Comparison of ENCODE assay signal across 17 cellular contexts in genomic region chr12:74999474-74999873, GRCh38.
DNase-seq lines count a peak whose midpoint lies in the region; ATAC-seq and TF ChIP-seq lines count a peak whose summit lies in the region.
"Had no signal": no experiment of that assay in that cellular context is flagged by ENCODE, and none has a peak within 500 bp of the region (broad histone marks: within the 10 kb centered on the region; RNA-seq: fewer than 3 reads in every experiment).

No MANE protein-coding gene starts in this region.

- ATAC-seq in activated naive CD8-positive, alpha-beta T cell treated with anti-CD3 and anti-CD28 coated beads, Interleukin-2, amount 10 ng/mL, durations not matched to agents 7 days and 5 days (ENCODE audit: low read depth), result no peak
- ATAC-seq in stimulated activated naive CD8-positive, alpha-beta T cell treated with anti-CD3 and anti-CD28 coated beads, Interleukin-15, amount 100 ng/mL, for 72 hours, result no peak
- no peak for ATAC-seq in HG02642 (IDR thresholded peaks at IDR 0.05; ENCODE audit: poor library complexity, unreplicated experiment)
- ATAC-seq in activated naive CD4-positive, alpha-beta T cell treated with anti-CD3 and anti-CD28 coated beads, Interleukin-2, amount 50 U/mL, for 72 hours, result no peak

- peaks cover 3% of the 10 kb centered on the region for H3K4me1 Mint-ChIP-seq in activated naive CD8-positive, alpha-beta T cell treated with anti-CD3 and anti-CD28 coated beads, Interleukin-2, amount 10 ng/mL, durations not matched to agents 7 days and 5 days
- peaks cover 6% of the 10 kb centered on the region for H3K4me1 Mint-ChIP-seq in activated naive CD8-positive, alpha-beta T cell treated with anti-CD3 and anti-CD28 coated beads for 36 hours
- peaks cover 8% of the 10 kb centered on the region for H3K4me1 Mint-ChIP-seq in activated CD4-positive, alpha-beta memory T cell treated with anti-CD3 and anti-CD28 coated beads, Interleukin-2, amount 10 ng/mL, durations not matched to agents 7 days and 5 days
- H3K4me1 Mint-ChIP-seq in stimulated activated naive CD8-positive, alpha-beta T cell treated with anti-CD3 and anti-CD28 coated beads, Interleukin-15, amount 100 ng/mL, for 72 hours, result peaks cover 4% of the 10 kb centered on the region
- H3K4me1 Mint-ChIP-seq: memory B cell had no signal

- no peak overlapping the region for H2AFZ ChIP-seq in Karpas-422 (ENCODE audit: low read length)

- no peaks in the 10 kb centered on the region for H4K20me1 ChIP-seq in Karpas-422 (ENCODE audit: insufficient read depth, low read depth, low read length)

- TF ChIP-seq CTCF in GM13976 (IDR thresholded peaks at IDR 0.05; ENCODE audit: borderline replicate concordance, control extremely low read depth, extremely low read depth, insufficient read depth, missing control alignments), result no peak

- H3K79me2 ChIP-seq in Karpas-422 (ENCODE audit: low read length), result no peaks in the 10 kb centered on the region

- H3K9me2 ChIP-seq in Karpas-422 (replicated peaks; ENCODE audit: insufficient read depth, low read length), result no peaks in the 10 kb centered on the region

- peak overlapping the region; percentile 58 for H3K27ac Mint-ChIP-seq in activated naive CD8-positive, alpha-beta T cell treated with anti-CD3 and anti-CD28 coated beads, Interleukin-2, amount 10 ng/mL, durations not matched to agents 7 days and 5 days
- H3K27ac Mint-ChIP-seq in activated naive CD8-positive, alpha-beta T cell treated with anti-CD3 and anti-CD28 coated beads for 36 hours, result no peak overlapping the region
- H3K27ac Mint-ChIP-seq in activated CD4-positive, alpha-beta memory T cell treated with anti-CD3 and anti-CD28 coated beads, Interleukin-2, amount 10 ng/mL, durations not matched to agents 7 days and 5 days, result no peak overlapping the region
- no peak overlapping the region for H3K27ac Mint-ChIP-seq in stimulated activated naive CD8-positive, alpha-beta T cell treated with anti-CD3 and anti-CD28 coated beads, Interleukin-15, amount 100 ng/mL, for 72 hours
- no peak overlapping the region for H3K27ac Mint-ChIP-seq in activated naive CD4-positive, alpha-beta T cell treated with anti-CD3 and anti-CD28 coated beads, Interleukin-2, amount 50 U/mL, for 72 hours
- H3K27ac Mint-ChIP-seq: memory B cell, type B pancreatic cell had no signal

- H3K4me3 Mint-ChIP-seq in activated naive CD8-positive, alpha-beta T cell treated with anti-CD3 and anti-CD28 coated beads, Interleukin-2, amount 10 ng/mL, durations not matched to agents 7 days and 5 days, result peak overlapping the region; percentile 73
- H3K4me3 Mint-ChIP-seq in activated naive CD8-positive, alpha-beta T cell treated with anti-CD3 and anti-CD28 coated beads for 36 hours, result no peak overlapping the region
- peak overlapping the region; percentile 42 for H3K4me3 Mint-ChIP-seq in activated CD4-positive, alpha-beta memory T cell treated with anti-CD3 and anti-CD28 coated beads, Interleukin-2, amount 10 ng/mL, durations not matched to agents 7 days and 5 days
- H3K4me3 Mint-ChIP-seq in stimulated activated naive CD8-positive, alpha-beta T cell treated with anti-CD3 and anti-CD28 coated beads, Interleukin-15, amount 100 ng/mL, for 72 hours, result peak overlapping the region; percentile 31 to 43
- H3K4me3 Mint-ChIP-seq: memory B cell, type B pancreatic cell had no signal

- H3K36me3 Mint-ChIP-seq in activated naive CD8-positive, alpha-beta T cell treated with anti-CD3 and anti-CD28 coated beads, Interleukin-2, amount 10 ng/mL, durations not matched to agents 7 days and 5 days, result no peaks in the 10 kb centered on the region
- H3K36me3 Mint-ChIP-seq in activated naive CD8-positive, alpha-beta T cell treated with anti-CD3 and anti-CD28 coated beads for 36 hours, result no peaks in the 10 kb centered on the region
- H3K36me3 Mint-ChIP-seq in activated CD4-positive, alpha-beta memory T cell treated with anti-CD3 and anti-CD28 coated beads, Interleukin-2, amount 10 ng/mL, durations not matched to agents 7 days and 5 days (ENCODE audit: low read depth), result no peaks in the 10 kb centered on the region
- no peaks in the 10 kb centered on the region for H3K36me3 Mint-ChIP-seq in activated naive CD4-positive, alpha-beta T cell treated with anti-CD3 and anti-CD28 coated beads, Interleukin-2, amount 50 U/mL, for 72 hours
- H3K36me3 Mint-ChIP-seq: memory B cell, type B pancreatic cell had no signal

- H3K36me3 ChIP-seq in Karpas-422 (ENCODE audit: insufficient read depth, low read length), result no peaks in the 10 kb centered on the region
- H3K36me3 ChIP-seq: neutrophil, prostate gland had no signal

- CTCF ChIA-PET in activated CD4-positive, alpha-beta memory T cell treated with anti-CD3 and anti-CD28 coated beads, Interleukin-2, amount 10 ng/mL, durations not matched to agents 7 days and 5 days (lab: Charles Lee), result no interaction called here

- POLR2A ChIA-PET in activated naive CD8-positive, alpha-beta T cell treated with anti-CD3 and anti-CD28 coated beads, Interleukin-2, amount 10 ng/mL, durations not matched to agents 7 days and 5 days (lab: Charles Lee), result no interaction called here
- POLR2A ChIA-PET in activated CD4-positive, alpha-beta memory T cell treated with anti-CD3 and anti-CD28 coated beads, Interleukin-2, amount 10 ng/mL, durations not matched to agents 7 days and 5 days (lab: Charles Lee), result interaction anchor here (1.4 kb wide), 1 partner anchor 102 kb away, joined by 3 read pairs; no protein-coding TSS in a partner anchor

- H3K4me3 ChIP-seq in Karpas-422 (ENCODE audit: low read length), result no peak overlapping the region
- H3K4me3 ChIP-seq: prostate gland had no signal

- DNase-seq in activated naive CD8-positive, alpha-beta T cell treated with anti-CD3 and anti-CD28 coated beads, Interleukin-2, amount 10 ng/mL, durations not matched to agents 7 days and 5 days, result no peak
- no peak for DNase-seq in activated naive CD8-positive, alpha-beta T cell treated with anti-CD3 and anti-CD28 coated beads for 36 hours
- DNase-seq in Karpas-422 (peak; percentile 29), GM13976 (ENCODE audit: low spot score) (no peak)
- no peak for DNase-seq in activated CD4-positive, alpha-beta memory T cell treated with anti-CD3 and anti-CD28 coated beads, Interleukin-2, amount 10 ng/mL, durations not matched to agents 7 days and 5 days
- DNase-seq in stimulated activated naive CD8-positive, alpha-beta T cell treated with anti-CD3 and anti-CD28 coated beads, Interleukin-15, amount 100 ng/mL, for 72 hours, result no peak
- no peak for DNase-seq in activated naive CD4-positive, alpha-beta T cell treated with anti-CD3 and anti-CD28 coated beads, Interleukin-2, amount 50 U/mL, for 72 hours (ENCODE audit: low spot score in 2 of 2)
- DNase-seq: glutamatergic neuron; kidney glomerular epithelial cell; NCI-H2081 treated with DMSO at 0.1 percent for 48 hours; NCI-H446; stimulated activated CD8-positive, alpha-beta memory T cell treated with anti-CD3 and anti-CD28 coated beads, Interleukin-4, amount 100 ng/mL, for 48 hours had no signal

- no peaks in the 10 kb centered on the region for H3K9me3 ChIP-seq in Karpas-422 (ENCODE audit: low read length)
- H3K9me3 ChIP-seq: neutrophil, prostate gland had no signal

- no peak overlapping the region for H3K27ac ChIP-seq in Karpas-422 (ENCODE audit: low read length)
- H3K27ac ChIP-seq: neutrophil, prostate gland had no signal

- peak overlapping the region; percentile 32 for H3K4me2 ChIP-seq in Karpas-422 (ENCODE audit: low read depth, low read length, poor library complexity, severe bottlenecking)

- no peaks in the 10 kb centered on the region for H3K9me3 Mint-ChIP-seq in activated naive CD8-positive, alpha-beta T cell treated with anti-CD3 and anti-CD28 coated beads, Interleukin-2, amount 10 ng/mL, durations not matched to agents 7 days and 5 days
- peaks cover 7% of the 10 kb centered on the region for H3K9me3 Mint-ChIP-seq in activated naive CD8-positive, alpha-beta T cell treated with anti-CD3 and anti-CD28 coated beads for 36 hours
- H3K9me3 Mint-ChIP-seq in activated CD4-positive, alpha-beta memory T cell treated with anti-CD3 and anti-CD28 coated beads, Interleukin-2, amount 10 ng/mL, durations not matched to agents 7 days and 5 days, result no peaks in the 10 kb centered on the region
- H3K9me3 Mint-ChIP-seq in stimulated activated naive CD8-positive, alpha-beta T cell treated with anti-CD3 and anti-CD28 coated beads, Interleukin-15, amount 100 ng/mL, for 72 hours, result no peaks in the 10 kb centered on the region
- no peaks in the 10 kb centered on the region for H3K9me3 Mint-ChIP-seq in activated naive CD4-positive, alpha-beta T cell treated with anti-CD3 and anti-CD28 coated beads, Interleukin-2, amount 50 U/mL, for 72 hours
- H3K9me3 Mint-ChIP-seq: type B pancreatic cell had no signal

- no peaks in the 10 kb centered on the region for H3K4me1 ChIP-seq in Karpas-422 (ENCODE audit: low read length)
- H3K4me1 ChIP-seq: prostate gland had no signal

- H3K27me3 Mint-ChIP-seq in activated naive CD8-positive, alpha-beta T cell treated with anti-CD3 and anti-CD28 coated beads, Interleukin-2, amount 10 ng/mL, durations not matched to agents 7 days and 5 days, result no peaks in the 10 kb centered on the region
- no peaks in the 10 kb centered on the region for H3K27me3 Mint-ChIP-seq in activated naive CD8-positive, alpha-beta T cell treated with anti-CD3 and anti-CD28 coated beads for 36 hours
- H3K27me3 Mint-ChIP-seq in activated CD4-positive, alpha-beta memory T cell treated with anti-CD3 and anti-CD28 coated beads, Interleukin-2, amount 10 ng/mL, durations not matched to agents 7 days and 5 days, result no peaks in the 10 kb centered on the region
- no peaks in the 10 kb centered on the region for H3K27me3 Mint-ChIP-seq in stimulated activated naive CD8-positive, alpha-beta T cell treated with anti-CD3 and anti-CD28 coated beads, Interleukin-15, amount 100 ng/mL, for 72 hours
- H3K27me3 Mint-ChIP-seq: memory B cell, type B pancreatic cell had no signal

- H3K27me3 ChIP-seq in Karpas-422 (ENCODE audit: low read length), result 0 out of 2 replicates have a peak, but pooled peaks cover 3% of the 10 kb centered on the region
- H3K27me3 ChIP-seq: neutrophil had no signal

- no peak overlapping the region for H3K9ac ChIP-seq in Karpas-422 (ENCODE audit: low read length)

- in situ Hi-C loops in GM13976 (cut with MboI; ENCODE audit: low sequenced_read_pairs, unreplicated experiment), result no loop called here
